In the genomic region with DNA sequence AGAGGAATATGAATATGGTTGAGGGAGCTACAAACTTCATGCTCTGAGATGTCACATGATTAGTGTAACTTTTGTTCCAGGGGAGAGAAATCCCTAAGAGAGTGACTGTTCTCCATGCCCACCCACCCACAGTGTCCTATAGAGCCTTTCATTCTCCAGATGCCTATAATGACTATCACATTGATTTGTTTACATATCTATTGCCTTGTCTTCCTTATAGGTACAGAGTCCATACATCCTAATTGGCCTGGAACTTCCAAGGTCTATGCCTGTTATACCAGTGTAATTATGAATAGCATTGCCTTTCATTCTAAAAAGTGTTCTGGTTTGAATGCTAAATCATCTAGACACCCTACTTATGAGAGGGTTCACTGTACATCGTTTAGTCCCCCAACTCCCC, we compare ENCODE assay signal across 24 cellular contexts.
DNase-seq lines count a peak whose midpoint lies in the region; ATAC-seq, FAIRE-seq and TF ChIP-seq lines count a peak whose summit lies in the region.
"Had no signal": no experiment of that assay in that cellular context is flagged by ENCODE, and none has a peak within 500 bp of the region (broad histone marks: within the 10 kb centered on the region; RNA-seq: fewer than 3 reads in every experiment).

No MANE protein-coding gene starts in this region.

- no peak overlapping the region for H3K4me2 ChIP-seq in HepG2 (ENCODE audit: low read depth, low read length)
- H3K4me2 ChIP-seq: BLaER1 had no signal

- peaks cover 51% of the 10 kb centered on the region for H3K4me1 ChIP-seq in HepG2 (ENCODE audit: insufficient read depth, low read length)
- H3K4me1 ChIP-seq in right lobe of liver, result no peaks in the 10 kb centered on the region
- H3K4me1 ChIP-seq in upper lobe of left lung, result no peaks in the 10 kb centered on the region
- H3K4me1 ChIP-seq in transverse colon, result no peaks in the 10 kb centered on the region

- no peak for TF ChIP-seq RAD21 in HepG2 (CRISPR knock-in tag; IDR thresholded peaks at IDR 0.05)

- ATAC-seq in HepG2, result peak; percentile 47
- no peak for ATAC-seq in right lobe of liver
- peak; percentile 77 for ATAC-seq in left colon
- ATAC-seq in upper lobe of left lung (ENCODE audit: low FRiP score in 2 of 2), result no peak
- ATAC-seq: GM12878 had no signal

- CTCF ChIA-PET in HepG2 (lab: Yijun Ruan, JAX; ENCODE audit: low intra/inter-chr PET ratio, low total read pairs), result no interaction called here

- no peaks in the 10 kb centered on the region for H3K79me2 ChIP-seq in HepG2 (ENCODE audit: insufficient read depth, low read length)

- TF ChIP-seq EP300 in HepG2 (IDR thresholded peaks at IDR 0.05; ENCODE audit: low read depth in 2 of 2, low read length in 2 of 2) (no peak), HepG2 (CRISPR knock-in tag; IDR thresholded peaks at IDR 0.05; ENCODE audit: borderline replicate concordance) (no peak), upper lobe of left lung (IDR thresholded peaks at IDR 0.05) (no peak), transverse colon (IDR thresholded peaks at IDR 0.05; ENCODE audit: low read depth) (no peak)

- BruUV-seq in HepG2 (replicated peaks; lab: Mats Ljungman, UMichigan), result no TSS peak

- H3K27ac ChIP-seq in HepG2 (ENCODE audit: extremely low read length, insufficient read depth, low read length) (no peak overlapping the region), right lobe of liver (no peak overlapping the region), upper lobe of left lung (no peak overlapping the region), transverse colon (no peak overlapping the region)
- H3K27ac ChIP-seq: 22Rv1, BLaER1 had no signal

- H3K36me3 ChIP-seq in HepG2 (replicated peaks in 1 of 2; ENCODE audit: control insufficient read depth in 1 of 2, insufficient read depth in 2 of 2, low read length in 2 of 2), result no peaks in the 10 kb centered on the region
- no peaks in the 10 kb centered on the region for H3K36me3 ChIP-seq in right lobe of liver
- no peaks in the 10 kb centered on the region for H3K36me3 ChIP-seq in upper lobe of left lung
- H3K36me3 ChIP-seq in transverse colon, result no peaks in the 10 kb centered on the region
- H3K36me3 ChIP-seq: BE2C, BLaER1 had no signal

- H3K9me3 ChIP-seq in HepG2 (ENCODE audit: low read length) (no peaks in the 10 kb centered on the region), right lobe of liver (no peaks in the 10 kb centered on the region), upper lobe of left lung (no peaks in the 10 kb centered on the region), transverse colon (no peaks in the 10 kb centered on the region)
- H3K9me3 ChIP-seq: BE2C, BLaER1 had no signal

- in situ Hi-C loops in HepG2 (cut with HindIII; ENCODE audit: extremely low pct_ligation_motif_present, low pct_unique_long_range_greater_than_20kb) (no loop called here), transverse colon (cut with MboI; ENCODE audit: low pct_ligation_motif_present in 1 of 4, low pct_unique_long_range_greater_than_20kb in 1 of 4, low sequenced_read_pairs in 3 of 4) (no loop called here)

- TF ChIP-seq POLR2A in HepG2 (IDR thresholded peaks at IDR 0.05; ENCODE audit: insufficient read depth in 1 of 2, low read depth in 2 of 2, low read length in 2 of 2), result no peak
- TF ChIP-seq POLR2A in right lobe of liver (IDR thresholded peaks at IDR 0.05), result no peak
- no peak for TF ChIP-seq POLR2A in upper lobe of left lung (IDR thresholded peaks at IDR 0.05)
- no peak for TF ChIP-seq POLR2A in transverse colon (IDR thresholded peaks at IDR 0.05)

- no peak for DNase-seq in HepG2 (ENCODE audit: low spot score)
- no peak for DNase-seq in right lobe of liver
- DNase-seq in left colon, result no peak
- DNase-seq in upper lobe of left lung, result no peak
- DNase-seq in transverse colon, result no peak
- DNase-seq: ACHN; BE2C; C1 segment of cervical spinal cord; CD4-positive, alpha-beta memory T cell; CD4-positive, CD25-positive, alpha-beta regulatory T cell; CD8-positive, alpha-beta memory T cell; COR-L47; DMS 273 treated with DMSO at 0.1 percent for 48 hours; DMS153; DMS53; DMS79; DND-41; EL; GDM1 had no signal

- no peak for FAIRE-seq in HepG2 (lab: Jason Lieb, UNC)
- FAIRE-seq: GM12878, GM12892, GM18507 had no signal

- intact Hi-C loops in HepG2 (cut with micrococcal nuclease; ENCODE audit: unreplicated experiment), result no loop called here
- intact Hi-C loops in right lobe of liver (cut with DNase I), result no loop called here
- intact Hi-C loops in left colon (cut with DNase I, micrococcal nuclease), result no loop called here
- intact Hi-C loops in transverse colon (cut with DNase I; ENCODE audit: low total_unique reads), result no loop called here

- POLR2A ChIA-PET in HepG2 (lab: Yijun Ruan, JAX), result no interaction called here

- TF ChIP-seq CTCF in HepG2 (CRISPR knock-in tag; IDR thresholded peaks at IDR 0.05), result no peak
- no peak for TF ChIP-seq CTCF in right lobe of liver (IDR thresholded peaks at IDR 0.05)
- TF ChIP-seq CTCF in upper lobe of left lung (IDR thresholded peaks at IDR 0.05), result no peak
- TF ChIP-seq CTCF in transverse colon (IDR thresholded peaks at IDR 0.05), result no peak

- no peak overlapping the region for H3K9ac ChIP-seq in HepG2 (ENCODE audit: insufficient read depth, low read depth, low read length)
- H3K9ac ChIP-seq: BLaER1 had no signal

- H4K20me1 ChIP-seq in HepG2 (ENCODE audit: insufficient read depth, low read length), result no peaks in the 10 kb centered on the region
- H4K20me1 ChIP-seq: BLaER1 had no signal

- no peaks in the 10 kb centered on the region for H3K27me3 ChIP-seq in HepG2 (ENCODE audit: control insufficient read depth in 1 of 2, insufficient read depth in 2 of 2, low read length in 2 of 2)
- H3K27me3 ChIP-seq in right lobe of liver, result no peaks in the 10 kb centered on the region
- H3K27me3 ChIP-seq in upper lobe of left lung, result no peaks in the 10 kb centered on the region
- H3K27me3 ChIP-seq in transverse colon, result no peaks in the 10 kb centered on the region
- H3K27me3 ChIP-seq: BE2C, BLaER1 had no signal

- H2AFZ ChIP-seq in HepG2 (ENCODE audit: low read length), result no peak overlapping the region

- H3K4me3 ChIP-seq in HepG2 (replicated peaks in 1 of 3; ENCODE audit: insufficient read depth in 1 of 3, low read depth in 2 of 3, low read length in 3 of 3) (no peak overlapping the region), right lobe of liver (no peak overlapping the region), upper lobe of left lung (no peak overlapping the region), transverse colon (no peak overlapping the region)
- H3K4me3 ChIP-seq: BLaER1, GM12878 had no signal

- WGBS in HepG2 (ENCODE audit: low lambda C conversion rate), result 0% methylated on average over 1 of the region's 1 CpG
- WGBS in right lobe of liver (ENCODE audit: insufficient coverage, low coverage, low lambda C conversion rate, missing lambda C conversion rate), result 90% methylated on average over 1 of the region's 1 CpG
- WGBS in upper lobe of left lung, 2 donors, result 95 to 100% methylated on average over 1 of the region's 1 CpG
- WGBS in transverse colon (ENCODE audit: low coverage in 1 of 2), 2 donors, result 62% methylated on average over 1 of the region's 1 CpG; no CpG with 5 or more reads in 1 of the 2 donors

TF ChIP-seq in HepG2, 621 proteins besides CTCF, POLR2A, EP300 and RAD21 (continues in another document):
- peak; percentile 64 for TF ChIP-seq ARID5B (CRISPR knock-in tag; IDR thresholded peaks at IDR 0.05)

Comparison
In these comparisons a context has a peak if more than half of its experiments do, and no peak if none do; other contexts are left out.
1. ATAC-seq: peak in HepG2 (single experiment) and left colon (single experiment); none in right lobe of liver (0 of 4) and upper lobe of left lung (0 of 2).